Comparison of ENCODE assay signal across 1 cellular context in the genomic region with DNA sequence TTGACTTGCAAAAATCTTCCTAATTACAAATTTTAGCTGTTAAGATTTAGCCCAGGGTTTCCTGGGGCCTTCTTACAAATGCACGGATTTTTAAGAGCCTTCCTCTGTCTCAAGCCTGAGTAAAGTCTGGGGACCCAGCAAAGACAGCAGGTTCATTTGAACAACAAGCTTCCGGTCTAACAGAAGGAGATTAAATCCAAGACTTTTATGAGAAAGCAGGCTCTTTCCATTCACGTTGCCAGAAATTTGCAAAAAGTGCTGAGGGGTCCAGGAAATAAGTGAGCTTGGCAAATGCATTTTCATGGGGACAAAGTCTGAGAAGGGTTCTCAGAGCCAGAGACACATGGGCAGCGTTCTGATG.
TF ChIP-seq lines count a peak whose summit lies in the region.

No MANE protein-coding gene starts in this region.

TF ChIP-seq in GM12878, 131 proteins besides CTCF, POLR2A, EP300 and RAD21 (continued from another document):
- TF ChIP-seq, protein P1, sequence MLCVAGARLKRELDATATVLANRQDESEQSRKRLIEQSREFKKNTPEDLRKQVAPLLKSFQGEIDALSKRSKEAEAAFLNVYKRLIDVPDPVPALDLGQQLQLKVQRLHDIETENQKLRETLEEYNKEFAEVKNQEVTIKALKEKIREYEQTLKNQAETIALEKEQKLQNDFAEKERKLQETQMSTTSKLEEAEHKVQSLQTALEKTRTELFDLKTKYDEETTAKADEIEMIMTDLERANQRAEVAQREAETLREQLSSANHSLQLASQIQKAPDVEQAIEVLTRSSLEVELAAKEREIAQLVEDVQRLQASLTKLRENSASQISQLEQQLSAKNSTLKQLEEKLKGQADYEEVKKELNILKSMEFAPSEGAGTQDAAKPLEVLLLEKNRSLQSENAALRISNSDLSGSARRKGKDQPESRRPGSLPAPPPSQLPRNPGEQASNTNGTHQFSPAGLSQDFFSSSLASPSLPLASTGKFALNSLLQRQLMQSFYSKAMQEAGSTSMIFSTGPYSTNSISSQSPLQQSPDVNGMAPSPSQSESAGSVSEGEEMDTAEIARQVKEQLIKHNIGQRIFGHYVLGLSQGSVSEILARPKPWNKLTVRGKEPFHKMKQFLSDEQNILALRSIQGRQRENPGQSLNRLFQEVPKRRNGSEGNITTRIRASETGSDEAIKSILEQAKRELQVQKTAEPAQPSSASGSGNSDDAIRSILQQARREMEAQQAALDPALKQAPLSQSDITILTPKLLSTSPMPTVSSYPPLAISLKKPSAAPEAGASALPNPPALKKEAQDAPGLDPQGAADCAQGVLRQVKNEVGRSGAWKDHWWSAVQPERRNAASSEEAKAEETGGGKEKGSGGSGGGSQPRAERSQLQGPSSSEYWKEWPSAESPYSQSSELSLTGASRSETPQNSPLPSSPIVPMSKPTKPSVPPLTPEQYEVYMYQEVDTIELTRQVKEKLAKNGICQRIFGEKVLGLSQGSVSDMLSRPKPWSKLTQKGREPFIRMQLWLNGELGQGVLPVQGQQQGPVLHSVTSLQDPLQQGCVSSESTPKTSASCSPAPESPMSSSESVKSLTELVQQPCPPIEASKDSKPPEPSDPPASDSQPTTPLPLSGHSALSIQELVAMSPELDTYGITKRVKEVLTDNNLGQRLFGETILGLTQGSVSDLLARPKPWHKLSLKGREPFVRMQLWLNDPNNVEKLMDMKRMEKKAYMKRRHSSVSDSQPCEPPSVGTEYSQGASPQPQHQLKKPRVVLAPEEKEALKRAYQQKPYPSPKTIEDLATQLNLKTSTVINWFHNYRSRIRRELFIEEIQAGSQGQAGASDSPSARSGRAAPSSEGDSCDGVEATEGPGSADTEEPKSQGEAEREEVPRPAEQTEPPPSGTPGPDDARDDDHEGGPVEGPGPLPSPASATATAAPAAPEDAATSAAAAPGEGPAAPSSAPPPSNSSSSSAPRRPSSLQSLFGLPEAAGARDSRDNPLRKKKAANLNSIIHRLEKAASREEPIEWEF (IDR thresholded peaks at IDR 0.05; ENCODE audit: insufficient replicate concordance, low read depth, low read length) = no peak
- TF ChIP-seq NFXL1 (IDR thresholded peaks at IDR 0.05; ENCODE audit: borderline replicate concordance) (no peak), RB1 (IDR thresholded peaks at IDR 0.05; ENCODE audit: borderline replicate concordance) (no peak)
- TF ChIP-seq, protein P2, sequence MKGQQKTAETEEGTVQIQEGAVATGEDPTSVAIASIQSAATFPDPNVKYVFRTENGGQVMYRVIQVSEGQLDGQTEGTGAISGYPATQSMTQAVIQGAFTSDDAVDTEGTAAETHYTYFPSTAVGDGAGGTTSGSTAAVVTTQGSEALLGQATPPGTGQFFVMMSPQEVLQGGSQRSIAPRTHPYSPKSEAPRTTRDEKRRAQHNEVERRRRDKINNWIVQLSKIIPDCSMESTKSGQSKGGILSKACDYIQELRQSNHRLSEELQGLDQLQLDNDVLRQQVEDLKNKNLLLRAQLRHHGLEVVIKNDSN (IDR thresholded peaks at IDR 0.05; ENCODE audit: borderline replicate concordance, extremely low read length, insufficient read depth, low read depth, low read length) = no peak
- TF ChIP-seq, protein P3, sequence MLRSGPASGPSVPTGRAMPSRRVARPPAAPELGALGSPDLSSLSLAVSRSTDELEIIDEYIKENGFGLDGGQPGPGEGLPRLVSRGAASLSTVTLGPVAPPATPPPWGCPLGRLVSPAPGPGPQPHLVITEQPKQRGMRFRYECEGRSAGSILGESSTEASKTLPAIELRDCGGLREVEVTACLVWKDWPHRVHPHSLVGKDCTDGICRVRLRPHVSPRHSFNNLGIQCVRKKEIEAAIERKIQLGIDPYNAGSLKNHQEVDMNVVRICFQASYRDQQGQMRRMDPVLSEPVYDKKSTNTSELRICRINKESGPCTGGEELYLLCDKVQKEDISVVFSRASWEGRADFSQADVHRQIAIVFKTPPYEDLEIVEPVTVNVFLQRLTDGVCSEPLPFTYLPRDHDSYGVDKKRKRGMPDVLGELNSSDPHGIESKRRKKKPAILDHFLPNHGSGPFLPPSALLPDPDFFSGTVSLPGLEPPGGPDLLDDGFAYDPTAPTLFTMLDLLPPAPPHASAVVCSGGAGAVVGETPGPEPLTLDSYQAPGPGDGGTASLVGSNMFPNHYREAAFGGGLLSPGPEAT (IDR thresholded peaks at IDR 0.05; ENCODE audit: low read depth) = no peak
